ENCODE assay signal across 21 cellular contexts in genomic region chr2:119214453-119214852, GRCh38. TPM values are rescaled to one million over a fixed set of nuclear protein-coding genes. Genes with fewer than 3 reads are reported as not detected.
DNase-seq lines count a peak whose midpoint lies in the region; TF ChIP-seq lines count a peak whose summit lies in the region.
"Had no signal": no experiment of that assay in that cellular context is flagged by ENCODE, and none has a peak within 500 bp of the region (broad histone marks: within the 10 kb centered on the region; RNA-seq: fewer than 3 reads in every experiment).

No MANE protein-coding gene starts in this region.

- H3K18ac ChIP-seq in trophoblast cell (ENCODE audit: low read length): no peak overlapping the region

- H3K36me3 ChIP-seq in trophoblast cell (ENCODE audit: control insufficient read depth in 1 of 2, insufficient read depth in 2 of 2, low read length in 2 of 2) (no peaks in the 10 kb centered on the region), uterus (no peaks in the 10 kb centered on the region)

- peaks cover 6% of the 10 kb centered on the region for H3K27me3 Mint-ChIP-seq in chondrocyte (ENCODE audit: low read depth)

- H3K79me1 ChIP-seq in trophoblast cell (ENCODE audit: low read length): peaks cover 2% of the 10 kb centered on the region

- H2BK5ac ChIP-seq in trophoblast cell (ENCODE audit: low read depth, low read length, poor library complexity): no peak overlapping the region

- H4K12ac ChIP-seq in trophoblast cell (ENCODE audit: low read depth, low read length): no peak overlapping the region

- no peak overlapping the region for H2BK120ac ChIP-seq in trophoblast cell (ENCODE audit: insufficient read depth, low read length, poor library complexity)

- intact Hi-C loops in head of caudate nucleus (cut with DNase I) (no loop called here), uterus (cut with DNase I; ENCODE audit: low total_unique reads) (no loop called here)

- H3K9me3 ChIP-seq in trophoblast cell (ENCODE audit: insufficient read depth, low read depth, low read length): no peaks in the 10 kb centered on the region
- no peaks in the 10 kb centered on the region for H3K9me3 ChIP-seq in uterus

- H3K79me2 ChIP-seq in trophoblast cell (ENCODE audit: control insufficient read depth, insufficient read depth, low read length, poor library complexity): no peaks in the 10 kb centered on the region

- TF ChIP-seq POLR2A in uterus (IDR thresholded peaks at IDR 0.05): no peak

- no peak overlapping the region for H2AFZ ChIP-seq in trophoblast cell (ENCODE audit: insufficient read depth, low read length, poor library complexity)

- H3K4me1 Mint-ChIP-seq in chondrocyte (ENCODE audit: low read depth): peaks cover 9% of the 10 kb centered on the region
- H3K4me1 Mint-ChIP-seq: CD4-positive, CD25-positive, alpha-beta regulatory T cell; CD8-positive, alpha-beta memory T cell had no signal

- no peak overlapping the region for H3K23ac ChIP-seq in trophoblast cell (ENCODE audit: low read length)

- no peak overlapping the region for H3K9ac ChIP-seq in trophoblast cell (ENCODE audit: low read length)

- H3K4me2 ChIP-seq in trophoblast cell (ENCODE audit: low read length): no peak overlapping the region

- no peaks in the 10 kb centered on the region for H3K9me3 Mint-ChIP-seq in chondrocyte (ENCODE audit: low read depth)
- H3K9me3 Mint-ChIP-seq: CD4-positive, CD25-positive, alpha-beta regulatory T cell; CD8-positive, alpha-beta memory T cell had no signal

- no peak overlapping the region for H2BK12ac ChIP-seq in trophoblast cell (ENCODE audit: low read length)

- H3K27ac ChIP-seq in trophoblast cell (ENCODE audit: low read depth, low read length) (no peak overlapping the region), uterus (no peak overlapping the region)

- H3K36me3 Mint-ChIP-seq in chondrocyte (ENCODE audit: low read depth): no peaks in the 10 kb centered on the region
- H3K36me3 Mint-ChIP-seq: CD4-positive, CD25-positive, alpha-beta regulatory T cell; CD8-positive, alpha-beta memory T cell had no signal

- H3K4me1 ChIP-seq in trophoblast cell (ENCODE audit: control insufficient read depth in 1 of 2, insufficient read depth in 2 of 2, low read length in 2 of 2) (peaks cover 7 to 9% of the 10 kb centered on the region in 2 experiments), uterus (no peaks in the 10 kb centered on the region)

- no peak overlapping the region for H4K91ac ChIP-seq in trophoblast cell (ENCODE audit: low read depth, low read length)

- no peak for TF ChIP-seq CTCF in chondrocyte (IDR thresholded peaks at IDR 0.05)
- no peak for TF ChIP-seq CTCF in uterus (IDR thresholded peaks at IDR 0.05)

- WGBS in trophoblast cell (ENCODE audit: extremely low coverage, insufficient coverage, insufficient read length): no CpG with 5 or more reads among the region's 2 CpGs

- H3K4ac ChIP-seq in trophoblast cell (ENCODE audit: low read depth, low read length): no peak overlapping the region

- no peak overlapping the region for H2AK5ac ChIP-seq in trophoblast cell (ENCODE audit: low read length)

- no peak overlapping the region for H4K8ac ChIP-seq in trophoblast cell (ENCODE audit: low read depth, low read length)

- no peak overlapping the region for H3K4me3 Mint-ChIP-seq in chondrocyte (ENCODE audit: unreplicated experiment)
- H3K4me3 Mint-ChIP-seq: CD4-positive, CD25-positive, alpha-beta regulatory T cell; CD8-positive, alpha-beta memory T cell had no signal

- peak overlapping the region; percentile 32 for H3K4me3 ChIP-seq in trophoblast cell (ENCODE audit: low read depth, low read length)
- no peak overlapping the region for H3K4me3 ChIP-seq in uterus

- H3K14ac ChIP-seq in trophoblast cell (ENCODE audit: low read length): no peak overlapping the region

- H3K27me3 ChIP-seq in trophoblast cell (ENCODE audit: insufficient read depth, low read length) (no peaks in the 10 kb centered on the region), uterus (no peaks in the 10 kb centered on the region)

- DNase-seq in NCI-H526 (lab: John Stamatoyannopoulos, UW) (peak; percentile 14 to 53), chondrocyte (ENCODE audit: low spot score) (peak; percentile 19), trophoblast cell (no peak), head of caudate nucleus (no peak), CD1c-positive myeloid dendritic cell (ENCODE audit: extremely low spot score) (no peak), uterus (no peak), DMS114 treated with DMSO at 0.1 percent for 48 hours (lab: John Stamatoyannopoulos, UW; ENCODE audit: unreplicated experiment) (no peak)
- DNase-seq: C1 segment of cervical spinal cord; CD4-positive, CD25-positive, alpha-beta regulatory T cell; CD8-positive, alpha-beta memory T cell; DMS 273 treated with DMSO at 0.1 percent for 48 hours; DMS53; DMS79 treated with DMSO at 0.1 percent for 48 hours; GF-D8; GOT3; H7; HCEC 1CT had no signal

- no peak overlapping the region for H3K27ac Mint-ChIP-seq in chondrocyte (ENCODE audit: unreplicated experiment)
- H3K27ac Mint-ChIP-seq: CD4-positive, CD25-positive, alpha-beta regulatory T cell; CD8-positive, alpha-beta memory T cell had no signal

RNA-seq across cellular contexts. Expression of gene STEAP3, which starts 9.2 kb away (rescaled TPM):
- 44.6 to 151 TPM (median 46.6 TPM) in 3 replicates for total RNA-seq in chondrocyte
- 2.0 and 2.2 TPM in 2 replicates for polyA plus RNA-seq in trophoblast cell (2013)
- total RNA-seq in uterus: 1 to 10 TPM; 2.3 to 5.9 (median 3.7) TPM
- total RNA-seq: CD4-positive, CD25-positive, alpha-beta regulatory T cell had no signal
- polyA plus RNA-seq: CD4-positive, CD25-positive, alpha-beta regulatory T cell had no signal

RNA-seq across cellular contexts. Expression of gene C1QL2, which starts 55.9 kb away (rescaled TPM):
- total RNA-seq in chondrocyte: not detected in 3 replicates
- 0.01 TPM in 1 of 2 replicates, not detected in the other for polyA plus RNA-seq in trophoblast cell (2013)
- total RNA-seq in uterus: not detected
- total RNA-seq: A172; CD4-positive, CD25-positive, alpha-beta regulatory T cell; CD8-positive, alpha-beta memory T cell; Daoy; G401 had no signal
- polyA plus RNA-seq: BJ; CD4-positive, CD25-positive, alpha-beta regulatory T cell; CD8-positive, alpha-beta memory T cell had no signal

Comparison
In these comparisons a context has a peak if more than half of its experiments do, and no peak if none do; other contexts are left out.
1. DNase-seq: peak in NCI-H526 (2 of 2) and chondrocyte (single experiment); none in trophoblast cell (0 of 2), head of caudate nucleus (0 of 42), CD1c-positive myeloid dendritic cell (single experiment), uterus (0 of 2) and DMS114 treated with DMSO at 0.1 percent for 48 hours (single experiment).